12 cellular contexts compared by ENCODE assay signal in the genomic region with DNA sequence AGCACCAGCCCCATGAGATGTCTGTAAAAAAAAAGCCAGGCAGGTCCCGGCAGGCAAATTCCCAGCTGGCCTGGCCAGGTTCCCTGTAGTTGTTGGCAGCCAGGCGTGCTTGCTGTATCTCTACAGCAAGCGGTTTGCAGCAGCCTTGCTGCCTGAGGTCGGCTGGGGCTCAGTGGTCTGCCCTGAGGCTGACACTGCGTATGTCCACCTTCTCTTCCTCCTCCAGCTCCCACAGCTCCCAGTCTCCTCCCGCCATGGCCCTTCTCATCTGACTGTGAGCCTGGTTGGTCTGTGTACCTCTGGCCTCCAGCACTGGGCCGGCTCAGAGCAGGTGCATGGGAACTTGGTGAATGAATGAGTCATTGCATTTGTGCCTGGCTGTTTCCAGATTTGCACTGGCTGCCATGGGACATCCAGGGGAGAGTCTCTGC. TPM values are rescaled to one million over a fixed set of nuclear protein-coding genes. Genes with fewer than 3 reads are reported as not detected.
A peak's percentile ranks its signal among the peaks of the same experiment; 100 is the strongest.
DNase-seq lines count a peak whose midpoint lies in the region.
"Had no signal": no experiment of that assay in that cellular context is flagged by ENCODE, and none has a peak within 500 bp of the region (broad histone marks: within the 10 kb centered on the region; RNA-seq: fewer than 3 reads in every experiment).

No MANE protein-coding gene starts in this region.

- peak overlapping the region; percentile 35 to 49 (median 39) for H3K4me3 ChIP-seq in skeletal muscle tissue (ENCODE audit: low read length in 3 of 3)

- H3K9ac ChIP-seq in skeletal muscle tissue (ENCODE audit: low read depth in 1 of 3, low read length in 3 of 3) = peak overlapping the region in 2 of 3 donors; percentile 25 to 28

- peak overlapping the region; percentile 73 for H3K27ac ChIP-seq in skeletal muscle tissue (ENCODE audit: low read depth, low read length)

- peaks cover 46 to 64% (median 50%) of the 10 kb centered on the region in 3 donors for H3K4me1 ChIP-seq in skeletal muscle tissue (ENCODE audit: control insufficient read depth in 3 of 3, insufficient read depth in 3 of 3, low read length in 3 of 3)

- no peaks in the 10 kb centered on the region for H3K27me3 ChIP-seq in skeletal muscle tissue (ENCODE audit: control insufficient read depth in 3 of 3, insufficient read depth in 3 of 3, low read length in 3 of 3)

- no peaks in the 10 kb centered on the region for H3K9me3 ChIP-seq in skeletal muscle tissue (ENCODE audit: control insufficient read depth in 3 of 3, low read length in 3 of 3)

- H3K36me3 ChIP-seq in skeletal muscle tissue (ENCODE audit: control insufficient read depth in 3 of 3, insufficient read depth in 3 of 3, low read length in 3 of 3) = no peaks in the 10 kb centered on the region

- DNase-seq in NCI-H1694 treated with DMSO at 0.1 percent for 48 hours (lab: John Stamatoyannopoulos, UW) (peak; percentile 91), astrocyte of the hippocampus (ENCODE audit: low read depth, low spot score) (peak; percentile 77), islet precursor cell (peak; percentile 81), NOMO-1 (lab: John Stamatoyannopoulos, UW; ENCODE audit: unreplicated experiment in 2 of 2) (no peak), cerebellum (ENCODE audit: low spot score) (no peak)
- DNase-seq in stimulated activated CD4-positive, alpha-beta T cell treated with anti-CD3 and anti-CD28 coated beads, Interleukin-4, amount 100 ng/mL, for 4 hours = no peak
- DNase-seq: amniotic stem cell, Calu3, NCI-H774 had no signal

RNA-seq across cellular contexts. Expression of gene SPSB4, which starts 42.8 kb away (rescaled TPM):
- total RNA-seq in skeletal muscle tissue = 12.0 TPM
- 12.7 TPM for total RNA-seq in cerebellum
- total RNA-seq: activated CD8-positive, alpha-beta memory T cell treated with anti-CD3 and anti-CD28 coated beads for 36 hours; Calu3; T-helper 2 cell treated with Interferon-gamma antibody and Interleukin-4, amounts not matched to agents 100 ng/mL and 5 ng/mL, for 36 hours had no signal

Comparison
In these comparisons a context has a peak if more than half of its experiments do, and no peak if none do; other contexts are left out.
1. DNase-seq: peak in NCI-H1694 treated with DMSO at 0.1 percent for 48 hours (single experiment), astrocyte of the hippocampus (single experiment) and islet precursor cell (single experiment); none in stimulated activated CD4-positive, alpha-beta T cell treated with anti-CD3 and anti-CD28 coated beads, Interleukin-4, amount 100 ng/mL, for 4 hours (0 of 2), NOMO-1 (0 of 2) and cerebellum (single experiment).